Comparison of ENCODE assay signal across 20 cellular contexts in the genomic region with DNA sequence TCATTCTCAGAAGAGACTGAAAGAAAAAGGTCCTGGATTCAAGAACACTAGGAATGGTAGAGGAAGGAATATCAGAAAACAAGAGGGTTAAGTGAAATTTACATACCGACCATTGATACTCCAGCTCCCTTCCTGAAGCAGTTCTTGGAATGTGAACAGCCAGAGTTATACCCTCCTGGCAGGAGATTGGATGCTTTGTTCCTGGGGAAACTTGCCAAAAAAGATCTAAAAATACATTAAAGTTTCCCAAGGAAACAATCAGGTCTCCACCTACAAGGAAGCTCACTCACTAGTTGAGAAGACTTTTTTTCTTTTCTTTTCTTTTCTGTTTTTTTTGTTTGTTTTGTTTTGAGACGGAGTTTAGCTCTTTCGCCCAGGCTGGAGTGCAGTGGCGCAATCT.
"Had no signal": no experiment of that assay in that cellular context is flagged by ENCODE, and none has a peak within 500 bp of the region (broad histone marks: within the 10 kb centered on the region; RNA-seq: fewer than 3 reads in every experiment).

No MANE protein-coding gene starts in this region.

- H3K36me3 Mint-ChIP-seq: stimulated activated naive B cell treated with anti-CD40 and anti-IgM and Interleukin-4, amounts not matched to agents 10 μg/mL and 1 μg/mL and 100 μg/mL, for 72 hours had no signal

- DNase-seq: activated CD4-positive, alpha-beta T cell treated with anti-CD3 and anti-CD28 coated beads, Interleukin-2, amount 50 U/mL, for 4 hours; activated CD4-positive, CD25-positive, alpha-beta regulatory T cell treated with anti-CD3 and anti-CD28 coated beads, Interleukin-2, amount 50 U/mL, for 72 hours; activated naive CD4-positive, alpha-beta T cell treated with Interleukin-2 at 50 U/mL for 16 hours; aorta; left colon; midbrain; sigmoid colon; stimulated activated CD4-positive, alpha-beta T cell treated with anti-CD3 and anti-CD28 coated beads, Interleukin-12 subunit alpha, Interleukin-12 subunit beta, amount 100 ng/mL, for 4 hours; stimulated activated naive B cell treated with anti-CD40 and anti-IgM and Interleukin-4, amounts not matched to agents 10 μg/mL and 1 μg/mL and 100 μg/mL, for 72 hours; T-helper 1 cell; T1000 had no signal

- ATAC-seq: activated T-helper 17 cell treated with anti-CD3 and anti-CD28 coated beads, Interleukin-2, amount 50 U/mL, for 72 hours; esophagus mucosa; gastroesophageal sphincter; left colon; stimulated activated naive B cell treated with anti-CD40 and anti-IgM and Interleukin-4, amounts not matched to agents 10 μg/mL and 1 μg/mL and 100 μg/mL, for 72 hours had no signal

- H3K36me3 ChIP-seq: cardiac muscle cell, gastroesophageal sphincter, sigmoid colon, tibial nerve, vagina had no signal

- H3K9me3 ChIP-seq: gastroesophageal sphincter, sigmoid colon, tibial nerve, vagina had no signal

- H3K27me3 Mint-ChIP-seq: activated T-helper 17 cell treated with anti-CD3 and anti-CD28 coated beads, Interleukin-2, amount 50 U/mL, for 72 hours; stimulated activated naive B cell treated with anti-CD40 and anti-IgM and Interleukin-4, amounts not matched to agents 10 μg/mL and 1 μg/mL and 100 μg/mL, for 72 hours had no signal

- H3K4me3 ChIP-seq: cardiac muscle cell, gastroesophageal sphincter, sigmoid colon, tibial nerve, vagina had no signal

- H3K27me3 ChIP-seq: cardiac muscle cell, gastroesophageal sphincter, sigmoid colon, tibial nerve, vagina had no signal

- H3K27ac ChIP-seq: cardiac muscle cell, gastroesophageal sphincter, sigmoid colon, tibial nerve, vagina had no signal

- H3K9me3 Mint-ChIP-seq: neural crest cell had no signal

- H3K4me1 Mint-ChIP-seq: activated T-helper 17 cell treated with anti-CD3 and anti-CD28 coated beads, Interleukin-2, amount 50 U/mL, for 72 hours; neural crest cell had no signal

- FAIRE-seq: colon, islet of Langerhans had no signal

- H3K27ac Mint-ChIP-seq: activated T-helper 17 cell treated with anti-CD3 and anti-CD28 coated beads, Interleukin-2, amount 50 U/mL, for 72 hours; stimulated activated naive B cell treated with anti-CD40 and anti-IgM and Interleukin-4, amounts not matched to agents 10 μg/mL and 1 μg/mL and 100 μg/mL, for 72 hours had no signal

- H3K4me3 Mint-ChIP-seq: activated T-helper 17 cell treated with anti-CD3 and anti-CD28 coated beads, Interleukin-2, amount 50 U/mL, for 72 hours; neural crest cell; stimulated activated naive B cell treated with anti-CD40 and anti-IgM and Interleukin-4, amounts not matched to agents 10 μg/mL and 1 μg/mL and 100 μg/mL, for 72 hours had no signal

- H3K4me1 ChIP-seq: tibial nerve, vagina had no signal
